Comparison of ENCODE assay signal across 20 cellular contexts in genomic region chr21:42059141-42059540, GRCh38. TPM values are rescaled to one million over a fixed set of nuclear protein-coding genes. Genes with fewer than 3 reads are reported as not detected.
"Had no signal": no experiment of that assay in that cellular context is flagged by ENCODE, and none has a peak within 500 bp of the region (broad histone marks: within the 10 kb centered on the region; RNA-seq: fewer than 3 reads in every experiment).

No MANE protein-coding gene starts in this region.

- H3K36me3 ChIP-seq: ascending aorta, breast epithelium, heart left ventricle, thoracic aorta had no signal

- H3K9me3 ChIP-seq: ascending aorta, breast epithelium, heart left ventricle, thoracic aorta had no signal

- H3K9ac ChIP-seq: parathyroid adenoma had no signal

- ATAC-seq: heart left ventricle had no signal

- H3K27me3 ChIP-seq: ascending aorta, breast epithelium had no signal

- H3K27ac ChIP-seq: breast epithelium, heart left ventricle, parathyroid adenoma had no signal

- H3K9me3 Mint-ChIP-seq: activated CD4-positive, alpha-beta T cell treated with anti-CD3 and anti-CD28 coated beads, Interleukin-2, amount 10 ng/mL, durations not matched to agents 7 days and 5 days; endodermal cell; T-helper 2 cell treated with Interferon-gamma antibody and Interleukin-4, amounts not matched to agents 5 μg/mL and 100 μg/mL, for 36 hours had no signal

- H3K4me3 Mint-ChIP-seq: activated CD4-positive, alpha-beta T cell treated with anti-CD3 and anti-CD28 coated beads, Interleukin-2, amount 10 ng/mL, durations not matched to agents 7 days and 5 days; endodermal cell; immature natural killer cell; T-helper 2 cell treated with Interferon-gamma antibody and Interleukin-4, amounts not matched to agents 5 μg/mL and 100 μg/mL, for 36 hours had no signal

- H3K36me3 Mint-ChIP-seq: immature natural killer cell had no signal

- DNase-seq: activated CD4-positive, alpha-beta T cell treated with anti-CD3 and anti-CD28 coated beads, Interleukin-2, amount 10 ng/mL, durations not matched to agents 7 days and 5 days; activated CD4-positive, CD25-positive, alpha-beta regulatory T cell; activated CD8-positive, alpha-beta memory T cell treated with anti-CD3 and anti-CD28 coated beads for 24 hours; activated gamma-delta T cell treated with Interleukin-2 at 50 U/mL for 16 hours; cerebellar nuclear complex; endodermal cell; immature natural killer cell; SW 1271 had no signal

- FAIRE-seq: frontal cortex had no signal

- H3K27ac Mint-ChIP-seq: activated CD4-positive, alpha-beta T cell treated with anti-CD3 and anti-CD28 coated beads, Interleukin-2, amount 10 ng/mL, durations not matched to agents 7 days and 5 days; endodermal cell; T-helper 2 cell treated with Interferon-gamma antibody and Interleukin-4, amounts not matched to agents 5 μg/mL and 100 μg/mL, for 36 hours had no signal

- H3K4me3 ChIP-seq: ascending aorta, breast epithelium, heart left ventricle, smooth muscle cell, thoracic aorta had no signal

RNA-seq across cellular contexts. Expression of gene UMODL1, which starts 12.0 kb away (rescaled TPM):
- total RNA-seq: ascending aorta, breast epithelium, dermis microvascular lymphatic vessel endothelial cell, epithelial cell of proximal tubule, frontal cortex, lung microvascular endothelial cell, smooth muscle cell, urinary bladder had no signal
- polyA plus RNA-seq: heart left ventricle, immature natural killer cell, urinary bladder had no signal
